8 cellular contexts compared by ENCODE assay signal in the genomic region with DNA sequence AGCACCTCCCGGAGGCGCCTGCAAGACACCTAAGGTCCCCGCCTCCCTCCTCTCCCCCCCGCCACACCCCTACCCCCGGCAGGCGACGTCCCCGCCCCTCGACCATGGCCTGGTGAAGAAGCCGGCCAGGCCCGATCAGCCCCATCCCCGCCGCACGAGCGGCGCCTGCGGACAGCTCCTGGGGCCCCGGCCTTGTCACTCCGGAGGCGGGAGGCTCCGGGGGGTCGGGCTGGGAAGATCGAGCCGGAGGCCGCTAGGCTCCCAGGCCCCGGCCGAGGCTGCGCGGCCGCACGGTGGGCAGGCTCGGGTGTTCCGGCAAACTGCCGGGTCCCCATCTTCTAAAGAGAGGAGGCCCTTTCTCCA. TPM values are rescaled to one million over a fixed set of nuclear protein-coding genes. Genes with fewer than 3 reads are reported as not detected.
DNase-seq lines count a peak whose midpoint lies in the region; ATAC-seq and TF ChIP-seq lines count a peak whose summit lies in the region.

No MANE protein-coding gene starts in this region.

- DNase-seq in COR-L47 (lab: John Stamatoyannopoulos, UW) (peak; percentile 38), HuH-7.5 (ENCODE audit: low spot score) (peak; percentile 66), astrocyte of the hippocampus (ENCODE audit: low read depth, low spot score) (peak; percentile 47), left kidney (ENCODE audit: low read depth, low spot score) (peak; percentile 77), upper lobe of right lung (no peak), sciatic nerve (ENCODE audit: low spot score) (no peak), mesenteric fat pad (ENCODE audit: low spot score) (no peak)

- intact Hi-C loops in upper lobe of right lung (cut with DNase I) (loop anchor here (5.0 kb wide), 1 partner anchor 34 kb away; no protein-coding TSS in a partner anchor), sciatic nerve (cut with DNase I) (loop anchor here (5.0 kb wide), 1 partner anchor 49 kb away; no protein-coding TSS in a partner anchor)

- H3K4me1 ChIP-seq in upper lobe of right lung = peaks cover 32% of the 10 kb centered on the region

- no peaks in the 10 kb centered on the region for H3K36me3 ChIP-seq in upper lobe of right lung

- no peak for TF ChIP-seq CTCF in upper lobe of right lung (IDR thresholded peaks at IDR 0.05)

- peak overlapping the region; percentile 30 for H3K27ac ChIP-seq in upper lobe of right lung

- H3K27me3 ChIP-seq in upper lobe of right lung = peaks cover 16% of the 10 kb centered on the region

- peak; percentile 1 for ATAC-seq in upper lobe of right lung
- ATAC-seq in sciatic nerve = no peak
- no peak for ATAC-seq in GM18517 (IDR thresholded peaks at IDR 0.05; ENCODE audit: unreplicated experiment)

- peak overlapping the region; percentile 51 for H3K4me3 ChIP-seq in upper lobe of right lung

- no peaks in the 10 kb centered on the region for H3K9me3 ChIP-seq in upper lobe of right lung

RNA-seq across cellular contexts. Expression of gene ACE, which starts 0.4 kb away (rescaled TPM):
- total RNA-seq in upper lobe of right lung (64.1 TPM), sciatic nerve (14.0 TPM), mesenteric fat pad (14.1 TPM)

RNA-seq across cellular contexts. Expression of gene CYB561, which starts 30.4 kb away (rescaled TPM):
- 55.5 TPM for total RNA-seq in upper lobe of right lung
- 24.7 TPM for total RNA-seq in sciatic nerve
- 26.7 TPM for total RNA-seq in mesenteric fat pad

RNA-seq across cellular contexts. Expression of gene KCNH6, which starts 46.7 kb away (rescaled TPM):
- total RNA-seq in upper lobe of right lung = not detected
- not detected for total RNA-seq in sciatic nerve
- not detected for total RNA-seq in mesenteric fat pad

Comparison
In these comparisons a context has a peak if more than half of its experiments do, and no peak if none do; other contexts are left out.
1. DNase-seq: peak in COR-L47 (single experiment), HuH-7.5 (single experiment), astrocyte of the hippocampus (single experiment) and left kidney (single experiment); none in upper lobe of right lung (single experiment), sciatic nerve (single experiment) and mesenteric fat pad (single experiment).